ENCODE assay signal across 16 cellular contexts in the genomic region with DNA sequence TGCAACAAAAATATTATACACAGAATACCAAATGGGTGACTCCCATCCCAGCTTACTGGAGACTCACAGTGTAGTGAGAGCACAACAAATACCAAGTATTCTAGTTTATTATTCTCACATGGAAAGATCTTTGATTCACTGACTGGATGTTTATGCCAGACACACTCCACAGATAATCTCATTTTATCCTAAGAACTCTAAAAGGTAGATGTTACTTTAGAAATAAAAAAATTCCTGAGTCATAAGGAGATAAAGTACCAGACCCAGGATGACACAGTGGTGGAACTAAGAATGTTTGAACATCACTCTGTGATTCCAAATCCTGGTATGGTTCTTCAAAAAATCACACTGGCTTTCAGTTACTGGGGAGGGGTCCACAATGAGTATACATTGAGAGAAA.
DNase-seq lines count a peak whose midpoint lies in the region; ATAC-seq and TF ChIP-seq lines count a peak whose summit lies in the region.
"Had no signal": no experiment of that assay in that cellular context is flagged by ENCODE, and none has a peak within 500 bp of the region (broad histone marks: within the 10 kb centered on the region; RNA-seq: fewer than 3 reads in every experiment).

No MANE protein-coding gene starts in this region.

- H3K27me3 ChIP-seq in hepatocyte = no peaks in the 10 kb centered on the region
- H3K27me3 ChIP-seq in HAP-1 (ENCODE audit: low read depth) = no peaks in the 10 kb centered on the region

- H3K4me1 ChIP-seq in hepatocyte (ENCODE audit: insufficient read depth) (peaks cover 4% of the 10 kb centered on the region), HAP-1 (peaks cover 58% of the 10 kb centered on the region)

- H3K4me3 Mint-ChIP-seq in HFFc6 (no peak overlapping the region; the same call in 1 of the 2 replicates), osteocyte (ENCODE audit: unreplicated experiment) (no peak overlapping the region)
- H3K4me3 Mint-ChIP-seq: H9 had no signal

- H3K9me2 ChIP-seq in hepatocyte (replicated peaks; ENCODE audit: insufficient read depth) = no peaks in the 10 kb centered on the region

- H3K36me3 Mint-ChIP-seq in HFFc6 (ENCODE audit: low read depth) (peaks cover 27% of the 10 kb centered on the region), osteocyte (ENCODE audit: unreplicated experiment) (no peaks in the 10 kb centered on the region)

- no peak overlapping the region for H2AFZ ChIP-seq in hepatocyte

- H3K9me3 Mint-ChIP-seq in HFFc6 (no peaks in the 10 kb centered on the region), osteocyte (ENCODE audit: unreplicated experiment) (no peaks in the 10 kb centered on the region)
- H3K9me3 Mint-ChIP-seq: H9 had no signal

- H3K79me2 ChIP-seq in hepatocyte = peaks cover 30% of the 10 kb centered on the region

- H3K36me3 ChIP-seq in hepatocyte (replicated peaks; ENCODE audit: insufficient read depth, low read depth) (no peaks in the 10 kb centered on the region), HAP-1 (replicated peaks) (no peaks in the 10 kb centered on the region)

- H3K27ac Mint-ChIP-seq in HFFc6 (peak overlapping the region; percentile 73), osteocyte (ENCODE audit: unreplicated experiment) (peak overlapping the region; percentile 20)
- H3K27ac Mint-ChIP-seq: H9 had no signal

- DNase-seq in HFFc6 = no peak
- no peak for DNase-seq in hepatocyte (ENCODE audit: low spot score)
- DNase-seq in osteocyte (ENCODE audit: extremely low spot score, unreplicated experiment) = no peak
- no peak for DNase-seq in NCI-H82 treated with DMSO at 0.1 percent for 48 hours (lab: John Stamatoyannopoulos, UW; ENCODE audit: unreplicated experiment)
- no peak for DNase-seq in HAP-1 (ENCODE audit: low spot score in 2 of 2)
- no peak for DNase-seq in NCI-H748 treated with DMSO at 0.1 percent for 48 hours (lab: John Stamatoyannopoulos, UW)
- DNase-seq: DND-41, H9, NCI-H1417 treated with DMSO at 0.1 percent for 48 hours, NCI-H2029, NCI-H2171 treated with DMSO at 0.1 percent for 48 hours, SHP77 treated with DMSO at 0.1 percent for 48 hours had no signal

- H3K4me3 ChIP-seq in hepatocyte = no peak overlapping the region
- no peak overlapping the region for H3K4me3 ChIP-seq in HAP-1
- H3K4me3 ChIP-seq: K562 had no signal

- in situ Hi-C loops in HAP-1 (cut with MboI; ENCODE audit: low sequenced_read_pairs) = no loop called here

- peaks cover 9% of the 10 kb centered on the region; the same call in 1 of the 2 replicates for H3K27me3 Mint-ChIP-seq in HFFc6 (ENCODE audit: insufficient read depth)
- no peaks in the 10 kb centered on the region for H3K27me3 Mint-ChIP-seq in osteocyte (ENCODE audit: unreplicated experiment)

- no peaks in the 10 kb centered on the region for H4K20me1 ChIP-seq in hepatocyte (ENCODE audit: insufficient read depth, poor library complexity, severe bottlenecking)

- peaks cover 90% of the 10 kb centered on the region for H3K4me1 Mint-ChIP-seq in HFFc6 (ENCODE audit: low read depth)
- H3K4me1 Mint-ChIP-seq in osteocyte (ENCODE audit: unreplicated experiment) = peaks cover 35% of the 10 kb centered on the region

- H3K27ac ChIP-seq in hepatocyte = peak overlapping the region; percentile 58

- no peak overlapping the region for H3K4me2 ChIP-seq in hepatocyte

- ATAC-seq in SK-N-SH treated with all-trans-retinoic acid at 6 μM for 48 hours (peak; percentile 9; the same call in 1 of the 3 replicates), HG02763 (IDR thresholded peaks at IDR 0.05; ENCODE audit: unreplicated experiment) (no peak)
- ATAC-seq: K562, Panc1 had no signal

- TF ChIP-seq CTCF in HFFc6 (IDR thresholded peaks at IDR 0.05) = no peak
- TF ChIP-seq CTCF in hepatocyte (IDR thresholded peaks at IDR 0.05; ENCODE audit: poor library complexity) = no peak
- no peak for TF ChIP-seq CTCF in osteocyte (IDR thresholded peaks at IDR 0.05)

- H3K9me3 ChIP-seq in hepatocyte (ENCODE audit: low read depth) = no peaks in the 10 kb centered on the region
- H3K9me3 ChIP-seq in HAP-1 = no peaks in the 10 kb centered on the region

TF ChIP-seq in SK-N-SH treated with all-trans-retinoic acid at 6 μM for 48 hours, 23 proteins besides CTCF, POLR2A, EP300 and RAD21:
- TF ChIP-seq PPARA (CRISPR knock-in tag; IDR thresholded peaks at IDR 0.05; ENCODE audit: borderline replicate concordance) (no peak), ISL1 (CRISPR knock-in tag; IDR thresholded peaks at IDR 0.05) (peak; percentile 54; the same call in 1 of the 2 replicates), CREB5 (CRISPR knock-in tag; IDR thresholded peaks at IDR 0.05; ENCODE audit: low read depth) (no peak), ZNF565 (CRISPR knock-in tag; conservative IDR thresholded peaks at IDR 0.05; ENCODE audit: low read depth) (no peak), ZFP30 (CRISPR knock-in tag; IDR thresholded peaks at IDR 0.05) (no peak), OSR1 (CRISPR knock-in tag; IDR thresholded peaks at IDR 0.05) (no peak), PATZ1 (CRISPR knock-in tag; IDR thresholded peaks at IDR 0.05; ENCODE audit: borderline replicate concordance) (no peak)
- TF ChIP-seq, protein P1, sequence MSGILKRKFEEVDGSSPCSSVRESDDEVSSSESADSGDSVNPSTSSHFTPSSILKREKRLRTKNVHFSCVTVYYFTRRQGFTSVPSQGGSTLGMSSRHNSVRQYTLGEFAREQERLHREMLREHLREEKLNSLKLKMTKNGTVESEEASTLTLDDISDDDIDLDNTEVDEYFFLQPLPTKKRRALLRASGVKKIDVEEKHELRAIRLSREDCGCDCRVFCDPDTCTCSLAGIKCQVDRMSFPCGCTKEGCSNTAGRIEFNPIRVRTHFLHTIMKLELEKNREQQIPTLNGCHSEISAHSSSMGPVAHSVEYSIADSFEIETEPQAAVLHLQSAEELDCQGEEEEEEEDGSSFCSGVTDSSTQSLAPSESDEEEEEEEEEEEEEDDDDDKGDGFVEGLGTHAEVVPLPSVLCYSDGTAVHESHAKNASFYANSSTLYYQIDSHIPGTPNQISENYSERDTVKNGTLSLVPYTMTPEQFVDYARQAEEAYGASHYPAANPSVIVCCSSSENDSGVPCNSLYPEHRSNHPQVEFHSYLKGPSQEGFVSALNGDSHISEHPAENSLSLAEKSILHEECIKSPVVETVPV (CRISPR knock-in tag; IDR thresholded peaks at IDR 0.05) = no peak
- TF ChIP-seq, protein P2, sequence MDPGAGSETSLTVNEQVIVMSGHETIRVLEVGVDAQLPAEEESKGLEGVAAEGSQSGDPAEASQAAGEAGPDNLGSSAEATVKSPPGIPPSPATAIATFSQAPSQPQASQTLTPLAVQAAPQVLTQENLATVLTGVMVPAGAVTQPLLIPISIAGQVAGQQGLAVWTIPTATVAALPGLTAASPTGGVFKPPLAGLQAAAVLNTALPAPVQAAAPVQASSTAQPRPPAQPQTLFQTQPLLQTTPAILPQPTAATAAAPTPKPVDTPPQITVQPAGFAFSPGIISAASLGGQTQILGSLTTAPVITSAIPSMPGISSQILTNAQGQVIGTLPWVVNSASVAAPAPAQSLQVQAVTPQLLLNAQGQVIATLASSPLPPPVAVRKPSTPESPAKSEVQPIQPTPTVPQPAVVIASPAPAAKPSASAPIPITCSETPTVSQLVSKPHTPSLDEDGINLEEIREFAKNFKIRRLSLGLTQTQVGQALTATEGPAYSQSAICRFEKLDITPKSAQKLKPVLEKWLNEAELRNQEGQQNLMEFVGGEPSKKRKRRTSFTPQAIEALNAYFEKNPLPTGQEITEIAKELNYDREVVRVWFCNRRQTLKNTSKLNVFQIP (CRISPR knock-in tag; IDR thresholded peaks at IDR 0.05; ENCODE audit: borderline replicate concordance, low read depth) = no peak
